In genomic region chr15:73784299-73784698, GRCh38 we compare ENCODE assay signal across 20 cellular contexts. TPM values are rescaled to one million over a fixed set of nuclear protein-coding genes. Genes with fewer than 3 reads are reported as not detected.
DNase-seq lines count a peak whose midpoint lies in the region; ATAC-seq and TF ChIP-seq lines count a peak whose summit lies in the region.
"Had no signal": no experiment of that assay in that cellular context is flagged by ENCODE, and none has a peak within 500 bp of the region (broad histone marks: within the 10 kb centered on the region; RNA-seq: fewer than 3 reads in every experiment).

No MANE protein-coding gene starts in this region.

- no peak overlapping the region for H3K27ac ChIP-seq in right cardiac atrium (ENCODE audit: low read length)
- no peak overlapping the region for H3K27ac ChIP-seq in left ventricle myocardium inferior (replicated peaks)
- H3K27ac ChIP-seq in caudate nucleus (ENCODE audit: low read depth, low read length): peak overlapping the region; percentile 52
- H3K27ac ChIP-seq: GM23248, SJCRH30 had no signal

- H3K9me3 ChIP-seq in right cardiac atrium (ENCODE audit: control insufficient read depth, low read length) (no peaks in the 10 kb centered on the region), left ventricle myocardium inferior (replicated peaks) (no peaks in the 10 kb centered on the region)
- H3K9me3 ChIP-seq: MG63, SJCRH30 had no signal

- H3K4me3 ChIP-seq in right cardiac atrium (ENCODE audit: low read length) (no peak overlapping the region), left ventricle myocardium inferior (no peak overlapping the region), H7 (ENCODE audit: insufficient read depth, low read depth, low read length) (no peak overlapping the region)
- H3K4me3 ChIP-seq: GM23248, MG63, SJCRH30 had no signal

- WGBS in right cardiac atrium: 72% methylated on average over 3 of the region's 3 CpGs

- H3K27me3 ChIP-seq in right cardiac atrium (ENCODE audit: control insufficient read depth, insufficient read depth): no peaks in the 10 kb centered on the region
- no peaks in the 10 kb centered on the region for H3K27me3 ChIP-seq in left ventricle myocardium inferior (ENCODE audit: low read depth)
- H3K27me3 ChIP-seq in H7 (ENCODE audit: control insufficient read depth, insufficient read depth, low read length): no peaks in the 10 kb centered on the region
- H3K27me3 ChIP-seq: MG63, SJCRH30 had no signal

- intact Hi-C loops in right cardiac atrium (cut with DNase I): no loop called here
- intact Hi-C loops in left ventricle myocardium inferior (cut with micrococcal nuclease): no loop called here

- H3K4me1 ChIP-seq in right cardiac atrium (ENCODE audit: control insufficient read depth, insufficient read depth, low read length): peaks cover 2% of the 10 kb centered on the region
- peaks cover 10% of the 10 kb centered on the region for H3K4me1 ChIP-seq in left ventricle myocardium inferior
- H3K4me1 ChIP-seq: SJCRH30 had no signal

- no peak for ATAC-seq in right cardiac atrium
- ATAC-seq: HCT116 had no signal

- peak in 2 of 3 donors; percentile 24 to 26 for DNase-seq in right cardiac atrium
- DNase-seq in left ventricle myocardium inferior: no peak
- DNase-seq in NCI-H69 (lab: John Stamatoyannopoulos, UW): peak; percentile 41
- peak in 17 of 61 donors; percentile 16 to 70 (median 31) for DNase-seq in caudate nucleus (lab: John Stamatoyannopoulos, UW)
- no peak for DNase-seq in H7
- no peak for DNase-seq in SW480 (ENCODE audit: low spot score)
- no peak for DNase-seq in activated CD4-positive, alpha-beta T cell treated with anti-CD3 and anti-CD28 coated beads, Interleukin-2, amount 50 U/mL, for 1 hour
- DNase-seq in activated CD4-positive, alpha-beta T cell treated with anti-CD3 and anti-CD28 coated beads for 4 hours: no peak
- DNase-seq: CD8-positive, alpha-beta memory T cell; DND-41; GDM1; GM23248; Kasumi-1; MG63; NCI-H2029; NCI-H2171 treated with DMSO at 0.1 percent for 48 hours; NCI-H510A treated with DMSO at 0.1 percent for 48 hours; SJCRH30 had no signal

- H3K36me3 ChIP-seq in left ventricle myocardium inferior (no peaks in the 10 kb centered on the region), H7 (replicated peaks; ENCODE audit: control insufficient read depth, insufficient read depth, low read length) (no peaks in the 10 kb centered on the region)
- H3K36me3 ChIP-seq: MG63, SJCRH30 had no signal

- no peak for TF ChIP-seq CTCF in left ventricle myocardium inferior (IDR thresholded peaks at IDR 0.05; ENCODE audit: borderline replicate concordance)

RNA-seq across cellular contexts. Expression of gene INSYN1, which starts 31.1 kb away (rescaled TPM):
- total RNA-seq in right cardiac atrium (100 to 1,000 TPM in 2 of 4 donors, 10 to 100 TPM in 2; 65.6 to 112 (median 99.0) TPM), left ventricle myocardium inferior (121 TPM)
- 117 TPM for polyA plus RNA-seq in right cardiac atrium
- 4.5 and 5.1 TPM in 2 replicates for total RNA-seq in H7 (2014; rRNA removed; shearing (Covaris generic))
- total RNA-seq: CD8-positive, alpha-beta memory T cell; SJCRH30; T-helper 2 cell treated with Interferon-gamma antibody and Interleukin-4, amounts not matched to agents 100 ng/mL and 5 ng/mL, for 36 hours had no signal
- polyA plus RNA-seq: CD8-positive, alpha-beta memory T cell had no signal

Comparison
In these comparisons a context has a peak if more than half of its experiments do, and no peak if none do; other contexts are left out.
1. DNase-seq: peak in right cardiac atrium (2 of 3) and NCI-H69 (single experiment); none in left ventricle myocardium inferior (single experiment), H7 (single experiment), SW480 (single experiment), activated CD4-positive, alpha-beta T cell treated with anti-CD3 and anti-CD28 coated beads, Interleukin-2, amount 50 U/mL, for 1 hour (single experiment) and activated CD4-positive, alpha-beta T cell treated with anti-CD3 and anti-CD28 coated beads for 4 hours (0 of 2).
2. RNA of gene INSYN1, which starts 31.1 kb away (total RNA-seq): 121 TPM in left ventricle myocardium inferior (single experiment) and 65.6 to 112 TPM in right cardiac atrium; 4.5 to 5.1 TPM in H7; every median in the first group is over 10 times any median in the second.